In genomic region chr1:56494306-56494705, GRCh38 we compare ENCODE assay signal across 1 cellular context.
A peak's percentile ranks its signal among the peaks of the same experiment; 100 is the strongest.
TF ChIP-seq lines count a peak whose summit lies in the region.

No MANE protein-coding gene starts in this region.

TF ChIP-seq in HepG2, 621 proteins besides CTCF, POLR2A, EP300 and RAD21 (continued from another document and continues in another):
- TF ChIP-seq USF2 (IDR thresholded peaks at IDR 0.05; ENCODE audit: low read depth, low read length) (no peak), USF2 (CRISPR knock-in tag; IDR thresholded peaks at IDR 0.05; ENCODE audit: borderline replicate concordance) (0 out of 2 replicates have a peak, but pooled peaks have one; percentile 25), HOXA3 (CRISPR knock-in tag; IDR thresholded peaks at IDR 0.05) (peak; percentile 86), RXRA (CRISPR knock-in tag; IDR thresholded peaks at IDR 0.05) (peak; percentile 76; the same call in 1 of the 2 replicates), TFAP4 (IDR thresholded peaks at IDR 0.05; ENCODE audit: borderline replicate concordance, low read depth) (peak; percentile 52; the same call in 1 of the 2 replicates), ZSCAN25 (CRISPR knock-in tag; IDR thresholded peaks at IDR 0.05) (0 out of 2 replicates have a peak, but pooled peaks have one; percentile 49), ZNF503 (CRISPR knock-in tag; IDR thresholded peaks at IDR 0.05) (peak; percentile 94), ZFYVE20 (CRISPR knock-in tag; IDR thresholded peaks at IDR 0.05; ENCODE audit: borderline replicate concordance, low read depth) (no peak), SRF (IDR thresholded peaks at IDR 0.05; ENCODE audit: low read depth, low read length) (0 out of 2 replicates have a peak, but pooled peaks have one; percentile 51), ZFP90 (CRISPR knock-in tag; IDR thresholded peaks at IDR 0.05; ENCODE audit: borderline replicate concordance) (peak; percentile 86), ZFP37 (CRISPR knock-in tag; IDR thresholded peaks at IDR 0.05; ENCODE audit: borderline replicate concordance) (0 out of 2 replicates have a peak, but pooled peaks have one; percentile 53), ZNF441 (CRISPR knock-in tag; IDR thresholded peaks at IDR 0.05; ENCODE audit: borderline replicate concordance) (0 out of 2 replicates have a peak, but pooled peaks have one; percentile 24), PREB (CRISPR knock-in tag; IDR thresholded peaks at IDR 0.05) (no peak), ZSCAN31 (CRISPR knock-in tag; IDR thresholded peaks at IDR 0.05; ENCODE audit: low read depth) (peak; percentile 69; the same call in 1 of the 2 replicates), ZNF281 (CRISPR knock-in tag; IDR thresholded peaks at IDR 0.05; ENCODE audit: borderline replicate concordance) (peak; percentile 82; the same call in 1 of the 2 replicates), ZNF10 (CRISPR knock-in tag; IDR thresholded peaks at IDR 0.05; ENCODE audit: borderline replicate concordance, low read depth) (no peak), FOXC1 (CRISPR knock-in tag; IDR thresholded peaks at IDR 0.05; ENCODE audit: borderline replicate concordance) (no peak), TRIM24 (CRISPR knock-in tag; IDR thresholded peaks at IDR 0.05) (no peak), ZNF546 (CRISPR knock-in tag; conservative IDR thresholded peaks at IDR 0.05) (no peak), ZNF737 (CRISPR knock-in tag; IDR thresholded peaks at IDR 0.05; ENCODE audit: borderline replicate concordance) (no peak), KDM2A (CRISPR knock-in tag; IDR thresholded peaks at IDR 0.05; ENCODE audit: borderline replicate concordance, low read depth) (peak; percentile 50), ETV6 (CRISPR knock-in tag; conservative IDR thresholded peaks at IDR 0.05) (peak; percentile 52; the same call in 1 of the 2 replicates), ZNF615 (CRISPR knock-in tag; IDR thresholded peaks at IDR 0.05; ENCODE audit: borderline replicate concordance) (peak; percentile 82; the same call in 1 of the 2 replicates), ZNF749 (CRISPR knock-in tag; IDR thresholded peaks at IDR 0.05; ENCODE audit: borderline replicate concordance) (no peak), ZBTB25 (CRISPR knock-in tag; IDR thresholded peaks at IDR 0.05) (no peak), E2F5 (CRISPR knock-in tag; conservative IDR thresholded peaks at IDR 0.05) (no peak), ZNF629 (CRISPR knock-in tag; conservative IDR thresholded peaks at IDR 0.05) (0 out of 2 replicates have a peak, but pooled peaks have one; percentile 33), MYC (CRISPR knock-in tag; IDR thresholded peaks at IDR 0.05; ENCODE audit: borderline replicate concordance) (peak; percentile 58; the same call in 1 of the 2 replicates), ISL2 (CRISPR knock-in tag; IDR thresholded peaks at IDR 0.05) (peak; percentile 99), THAP9 (CRISPR knock-in tag; IDR thresholded peaks at IDR 0.05; ENCODE audit: borderline replicate concordance) (no peak), STAT6 (CRISPR knock-in tag; IDR thresholded peaks at IDR 0.05; ENCODE audit: borderline replicate concordance) (no peak; the same call in 1 of the 2 replicates), HNF4G (IDR thresholded peaks at IDR 0.05; ENCODE audit: borderline replicate concordance, low read depth, low read length) (peak; percentile 46; the same call in 1 of the 2 replicates), HNF4G (CRISPR knock-in tag; IDR thresholded peaks at IDR 0.05; ENCODE audit: borderline replicate concordance, low read depth) (no peak; the same call in 1 of the 2 replicates), ZNF263 (CRISPR knock-in tag; IDR thresholded peaks at IDR 0.05) (peak; percentile 62), PCBP2 (optimal IDR thresholded peaks at IDR 0.05; ENCODE audit: low read depth, low read length, poor library complexity, severe bottlenecking) (no peak), MZF1 (CRISPR knock-in tag; IDR thresholded peaks at IDR 0.05; ENCODE audit: borderline replicate concordance) (no peak), TEAD3 (CRISPR knock-in tag; optimal IDR thresholded peaks at IDR 0.05; ENCODE audit: borderline replicate concordance) (peak; percentile 93), HBP1 (CRISPR knock-in tag; IDR thresholded peaks at IDR 0.05; ENCODE audit: low read depth) (no peak), SCMH1 (CRISPR knock-in tag; IDR thresholded peaks at IDR 0.05; ENCODE audit: borderline replicate concordance) (no peak)
